Comparison of ENCODE assay signal across 1 cellular context in the genomic region with DNA sequence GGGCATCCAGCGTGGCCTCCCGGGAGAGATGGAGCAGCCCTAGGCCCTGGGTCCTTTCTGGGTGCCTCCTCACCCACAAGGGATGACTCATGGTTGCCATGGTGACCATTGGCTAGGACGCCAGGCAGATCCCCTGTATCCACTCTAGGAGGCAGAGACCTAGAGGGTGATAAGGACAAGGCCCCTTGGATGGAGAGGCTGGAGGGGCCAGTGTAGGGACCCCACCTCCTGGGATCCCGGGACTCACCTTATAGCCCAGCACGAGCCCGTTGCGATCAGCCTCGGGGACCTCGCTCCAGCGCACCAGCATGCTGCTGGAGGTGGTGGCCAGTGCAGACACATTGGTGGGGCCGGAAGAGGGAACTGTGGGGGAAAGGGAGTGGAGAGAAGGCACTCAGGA.
TF ChIP-seq lines count a peak whose summit lies in the region.

No MANE protein-coding gene starts in this region.

TF ChIP-seq in GM23338, 12 proteins besides CTCF, POLR2A, EP300 and RAD21 (continued from another document):
- TF ChIP-seq, protein P1, sequence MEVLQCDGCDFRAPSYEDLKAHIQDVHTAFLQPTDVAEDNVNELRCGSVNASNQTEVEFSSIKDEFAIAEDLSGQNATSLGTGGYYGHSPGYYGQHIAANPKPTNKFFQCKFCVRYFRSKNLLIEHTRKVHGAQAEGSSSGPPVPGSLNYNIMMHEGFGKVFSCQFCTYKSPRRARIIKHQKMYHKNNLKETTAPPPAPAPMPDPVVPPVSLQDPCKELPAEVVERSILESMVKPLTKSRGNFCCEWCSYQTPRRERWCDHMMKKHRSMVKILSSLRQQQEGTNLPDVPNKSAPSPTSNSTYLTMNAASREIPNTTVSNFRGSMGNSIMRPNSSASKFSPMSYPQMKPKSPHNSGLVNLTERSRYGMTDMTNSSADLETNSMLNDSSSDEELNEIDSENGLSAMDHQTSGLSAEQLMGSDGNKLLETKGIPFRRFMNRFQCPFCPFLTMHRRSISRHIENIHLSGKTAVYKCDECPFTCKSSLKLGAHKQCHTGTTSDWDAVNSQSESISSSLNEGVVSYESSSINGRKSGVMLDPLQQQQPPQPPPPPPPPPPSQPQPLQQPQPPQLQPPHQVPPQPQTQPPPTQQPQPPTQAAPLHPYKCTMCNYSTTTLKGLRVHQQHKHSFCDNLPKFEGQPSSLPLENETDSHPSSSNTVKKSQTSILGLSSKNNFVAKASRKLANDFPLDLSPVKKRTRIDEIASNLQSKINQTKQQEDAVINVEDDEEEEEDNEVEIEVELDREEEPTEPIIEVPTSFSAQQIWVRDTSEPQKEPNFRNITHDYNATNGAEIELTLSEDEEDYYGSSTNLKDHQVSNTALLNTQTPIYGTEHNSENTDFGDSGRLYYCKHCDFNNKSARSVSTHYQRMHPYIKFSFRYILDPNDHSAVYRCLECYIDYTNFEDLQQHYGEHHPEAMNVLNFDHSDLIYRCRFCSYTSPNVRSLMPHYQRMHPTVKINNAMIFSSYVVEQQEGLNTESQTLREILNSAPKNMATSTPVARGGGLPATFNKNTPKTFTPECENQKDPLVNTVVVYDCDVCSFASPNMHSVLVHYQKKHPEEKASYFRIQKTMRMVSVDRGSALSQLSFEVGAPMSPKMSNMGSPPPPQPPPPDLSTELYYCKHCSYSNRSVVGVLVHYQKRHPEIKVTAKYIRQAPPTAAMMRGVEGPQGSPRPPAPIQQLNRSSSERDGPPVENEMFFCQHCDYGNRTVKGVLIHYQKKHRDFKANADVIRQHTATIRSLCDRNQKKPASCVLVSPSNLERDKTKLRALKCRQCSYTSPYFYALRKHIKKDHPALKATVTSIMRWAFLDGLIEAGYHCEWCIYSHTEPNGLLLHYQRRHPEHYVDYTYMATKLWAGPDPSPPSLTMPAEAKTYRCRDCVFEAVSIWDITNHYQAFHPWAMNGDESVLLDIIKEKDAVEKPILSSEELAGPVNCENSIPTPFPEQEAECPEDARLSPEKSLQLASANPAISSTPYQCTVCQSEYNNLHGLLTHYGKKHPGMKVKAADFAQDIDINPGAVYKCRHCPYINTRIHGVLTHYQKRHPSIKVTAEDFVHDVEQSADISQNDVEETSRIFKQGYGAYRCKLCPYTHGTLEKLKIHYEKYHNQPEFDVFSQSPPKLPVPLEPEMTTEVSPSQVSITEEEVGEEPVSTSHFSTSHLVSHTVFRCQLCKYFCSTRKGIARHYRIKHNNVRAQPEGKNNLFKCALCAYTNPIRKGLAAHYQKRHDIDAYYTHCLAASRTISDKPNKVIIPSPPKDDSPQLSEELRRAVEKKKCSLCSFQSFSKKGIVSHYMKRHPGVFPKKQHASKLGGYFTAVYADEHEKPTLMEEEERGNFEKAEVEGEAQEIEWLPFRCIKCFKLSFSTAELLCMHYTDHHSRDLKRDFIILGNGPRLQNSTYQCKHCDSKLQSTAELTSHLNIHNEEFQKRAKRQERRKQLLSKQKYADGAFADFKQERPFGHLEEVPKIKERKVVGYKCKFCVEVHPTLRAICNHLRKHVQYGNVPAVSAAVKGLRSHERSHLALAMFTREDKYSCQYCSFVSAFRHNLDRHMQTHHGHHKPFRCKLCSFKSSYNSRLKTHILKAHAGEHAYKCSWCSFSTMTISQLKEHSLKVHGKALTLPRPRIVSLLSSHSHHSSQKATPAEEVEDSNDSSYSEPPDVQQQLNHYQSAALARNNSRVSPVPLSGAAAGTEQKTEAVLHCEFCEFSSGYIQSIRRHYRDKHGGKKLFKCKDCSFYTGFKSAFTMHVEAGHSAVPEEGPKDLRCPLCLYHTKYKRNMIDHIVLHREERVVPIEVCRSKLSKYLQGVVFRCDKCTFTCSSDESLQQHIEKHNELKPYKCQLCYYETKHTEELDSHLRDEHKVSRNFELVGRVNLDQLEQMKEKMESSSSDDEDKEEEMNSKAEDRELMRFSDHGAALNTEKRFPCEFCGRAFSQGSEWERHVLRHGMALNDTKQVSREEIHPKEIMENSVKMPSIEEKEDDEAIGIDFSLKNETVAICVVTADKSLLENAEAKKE (CRISPR knock-in tag; IDR thresholded peaks at IDR 0.05), result no peak
- TF ChIP-seq JUNB (IDR thresholded peaks at IDR 0.05; ENCODE audit: unreplicated experiment), result no peak
- TF ChIP-seq POLR2AphosphoS5 (IDR thresholded peaks at IDR 0.05; ENCODE audit: low read depth), result no peak
- no peak for TF ChIP-seq STAT1 (IDR thresholded peaks at IDR 0.05; ENCODE audit: unreplicated experiment)
- no peak for TF ChIP-seq REST (IDR thresholded peaks at IDR 0.05; ENCODE audit: unreplicated experiment)
- TF ChIP-seq, protein P2, sequence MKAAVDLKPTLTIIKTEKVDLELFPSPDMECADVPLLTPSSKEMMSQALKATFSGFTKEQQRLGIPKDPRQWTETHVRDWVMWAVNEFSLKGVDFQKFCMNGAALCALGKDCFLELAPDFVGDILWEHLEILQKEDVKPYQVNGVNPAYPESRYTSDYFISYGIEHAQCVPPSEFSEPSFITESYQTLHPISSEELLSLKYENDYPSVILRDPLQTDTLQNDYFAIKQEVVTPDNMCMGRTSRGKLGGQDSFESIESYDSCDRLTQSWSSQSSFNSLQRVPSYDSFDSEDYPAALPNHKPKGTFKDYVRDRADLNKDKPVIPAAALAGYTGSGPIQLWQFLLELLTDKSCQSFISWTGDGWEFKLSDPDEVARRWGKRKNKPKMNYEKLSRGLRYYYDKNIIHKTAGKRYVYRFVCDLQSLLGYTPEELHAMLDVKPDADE (IDR thresholded peaks at IDR 0.05), result no peak
- no peak for TF ChIP-seq CREB1 (CRISPR knock-in tag; IDR thresholded peaks at IDR 0.05; ENCODE audit: low read depth)
- no peak for TF ChIP-seq NANOG (IDR thresholded peaks at IDR 0.05; ENCODE audit: borderline replicate concordance)
- TF ChIP-seq EZH2phosphoT487 (IDR thresholded peaks at IDR 0.05; ENCODE audit: unreplicated experiment), result no peak
- TF ChIP-seq ZNF331 (CRISPR knock-in tag; IDR thresholded peaks at IDR 0.05; ENCODE audit: low read depth), result no peak
